Comparison of ENCODE assay signal across 19 cellular contexts in the genomic region with DNA sequence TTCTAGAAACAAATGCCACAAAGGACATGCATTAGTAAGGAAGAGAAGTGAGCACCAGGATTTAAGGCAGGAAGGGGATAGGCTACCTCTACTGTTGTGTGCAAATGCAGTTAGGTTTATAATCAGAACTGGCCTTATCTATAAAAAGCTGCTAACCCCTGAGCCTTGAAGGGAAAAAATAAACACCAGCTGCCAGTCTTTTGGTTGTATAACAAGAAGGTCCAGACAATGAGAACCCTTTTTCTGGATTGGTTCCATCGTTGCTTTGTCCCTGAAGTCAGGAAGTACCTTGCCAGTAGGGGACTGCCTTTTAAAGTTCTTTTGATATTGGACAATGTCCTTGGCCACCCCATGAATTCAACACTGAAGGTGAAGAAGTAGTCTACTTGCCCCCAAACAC.
"Had no signal": no experiment of that assay in that cellular context is flagged by ENCODE, and none has a peak within 500 bp of the region (broad histone marks: within the 10 kb centered on the region; RNA-seq: fewer than 3 reads in every experiment).

No MANE protein-coding gene starts in this region.

- H3K27ac ChIP-seq: coronary artery, epithelial cell of prostate, esophagus muscularis mucosa, gastrocnemius medialis, hepatocyte, neutrophil had no signal

- ATAC-seq: gastrocnemius medialis; left colon; left ventricle myocardium superior; naive thymus-derived CD4-positive, alpha-beta T cell; right cardiac atrium had no signal

- H2AFZ ChIP-seq: hepatocyte had no signal

- H3K27me3 ChIP-seq: dorsolateral prefrontal cortex, esophagus muscularis mucosa, gastrocnemius medialis, hepatocyte, neutrophil had no signal

- H3K36me3 ChIP-seq: esophagus muscularis mucosa, gastrocnemius medialis, neutrophil had no signal

- DNase-seq: dorsolateral prefrontal cortex; effector CD8-positive, alpha-beta T cell; gastrocnemius medialis; left colon; left ventricle myocardium superior; mesenchymal stem cell; midbrain; right cardiac atrium; stimulated activated CD4-positive, alpha-beta T cell treated with anti-CD3 and anti-CD28 coated beads, Interleukin-2, amount 100 ng/mL, for 48 hours; stimulated activated naive CD4-positive, alpha-beta T cell treated with Interleukin-2 at 50 U/mL for 16 hours; trophoblast cell had no signal

- H3K4me1 ChIP-seq: esophagus muscularis mucosa, gastrocnemius medialis had no signal

- H3K79me2 ChIP-seq: hepatocyte had no signal

- H3K4me2 ChIP-seq: hepatocyte, smooth muscle cell had no signal

- H3K4me3 ChIP-seq: coronary artery, dorsolateral prefrontal cortex, esophagus muscularis mucosa, gastrocnemius medialis, hepatocyte, lung, smooth muscle cell had no signal

- H3K9me3 ChIP-seq: esophagus muscularis mucosa, gastrocnemius medialis, neutrophil had no signal
